In genomic region chr7:149239345-149240143, GRCh38 we compare ENCODE assay signal across 8 cellular contexts. TPM values are rescaled to one million over a fixed set of nuclear protein-coding genes. Genes with fewer than 3 reads are reported as not detected.
DNase-seq lines count a peak whose midpoint lies in the region; ATAC-seq and TF ChIP-seq lines count a peak whose summit lies in the region.

ZNF212 (plus strand) TSS chr7:149239651; CDS start chr7:149239779, 128 bp downstream.

- intact Hi-C loops in lower leg skin (cut with DNase I; ENCODE audit: low total_unique reads), result no loop called here

- ATAC-seq in GM19372 (IDR thresholded peaks at IDR 0.05; ENCODE audit: low read depth, unreplicated experiment) (peak; percentile 98), HG03521 (IDR thresholded peaks at IDR 0.05; ENCODE audit: unreplicated experiment) (peak; percentile 98)

- peak in 1 of 3 donors; percentile 69 for TF ChIP-seq CTCF in lower leg skin (IDR thresholded peaks at IDR 0.05)

- 0 to 1% methylated on average over 34 to 64 of the region's 64 CpGs for WGBS in lower leg skin, 2 donors

- TF ChIP-seq POLR2A in lower leg skin (IDR thresholded peaks at IDR 0.05), result no peak

- DNase-seq in CD1c-positive myeloid dendritic cell (ENCODE audit: extremely low spot score) (peak; percentile 94), NCI-H748 (lab: John Stamatoyannopoulos, UW; ENCODE audit: unreplicated experiment) (peak; percentile 91), dermis blood vessel endothelial cell (peak; percentile 95), lower leg skin (ENCODE audit: low spot score in 2 of 2) (peak; percentile 87 to 97)
- DNase-seq in activated CD4-positive, alpha-beta T cell treated with anti-CD3 and anti-CD28 coated beads, Interleukin-2, amount 50 U/mL, for 1 hour, result peak; percentile 85
- peak; percentile 82 to 88 for DNase-seq in stimulated activated CD4-positive, alpha-beta T cell treated with anti-CD3 and anti-CD28 coated beads, Interleukin-4, amount 100 ng/mL, for 48 hours (ENCODE audit: low read depth in 2 of 2)

- H3K4me3 ChIP-seq in lower leg skin (ENCODE audit: low read depth, poor library complexity, severe bottlenecking), result peak within 1 kb of the TSS; percentile 85

RNA-seq across cellular contexts. Expression of gene ZNF212, which starts in this region (rescaled TPM):
- total RNA-seq in dermis blood vessel endothelial cell, result 3.7 and 4.6 TPM in 2 replicates
- 10 to 100 TPM in 3 of 4 donors, 1 to 10 TPM in 1; 9.0 to 25.0 (median 14.0) TPM for total RNA-seq in lower leg skin

Comparison
In these comparisons a context has a peak if more than half of its experiments do, and no peak if none do; other contexts are left out.
1. Peak in every context shown above with its lines: DNase-seq, ATAC-seq and H3K4me3 ChIP-seq.